Comparison of ENCODE assay signal across 1 cellular context in the genomic region with DNA sequence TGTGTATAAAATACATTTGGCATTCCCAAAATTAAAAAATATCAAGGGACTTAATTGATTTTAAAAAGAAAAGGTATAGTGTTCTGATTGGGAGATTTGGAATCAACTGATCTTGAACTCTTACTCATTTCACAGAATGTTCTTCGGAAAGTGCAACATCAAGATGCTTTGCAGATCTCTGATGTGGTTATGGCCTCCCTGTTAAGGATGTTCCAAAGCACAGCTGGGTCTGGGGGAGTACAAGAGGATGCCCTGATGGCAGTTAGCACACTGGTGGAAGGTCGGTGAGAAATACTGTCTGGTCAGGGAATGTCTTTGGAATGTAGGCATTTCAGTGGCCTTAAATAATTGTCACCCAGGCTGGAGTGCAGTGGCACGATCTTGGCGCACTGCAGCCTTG.
TF ChIP-seq lines count a peak whose summit lies in the region.

No MANE protein-coding gene starts in this region.

TF ChIP-seq in GM12878, 131 proteins besides CTCF, POLR2A, EP300 and RAD21:
- TF ChIP-seq TBL1XR1 (IDR thresholded peaks at IDR 0.05; ENCODE audit: low read depth, low read length) (no peak), POLR2AphosphoS5 (IDR thresholded peaks at IDR 0.05; ENCODE audit: low read length) (peak; percentile 57)
